Comparison of ENCODE assay signal across 28 cellular contexts in the genomic region with DNA sequence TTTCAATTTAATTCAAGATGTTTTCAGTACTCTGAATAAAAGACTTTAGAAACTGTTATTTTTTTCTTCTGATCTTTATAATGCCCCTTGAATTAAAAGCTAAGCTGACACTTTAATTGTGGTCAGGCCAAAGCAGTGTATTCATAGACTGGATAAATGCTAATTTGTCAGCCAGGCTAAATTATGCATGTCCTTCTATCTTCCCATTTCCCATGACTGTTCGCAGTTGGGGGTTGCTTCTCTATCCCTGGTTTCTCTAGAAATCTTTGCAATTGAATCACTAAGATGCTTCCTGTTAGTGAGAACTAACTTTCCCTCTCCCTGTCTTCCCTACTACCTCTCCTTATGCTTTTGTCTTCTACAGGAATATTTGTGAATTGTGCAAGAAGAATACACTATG.
DNase-seq lines count a peak whose midpoint lies in the region; ATAC-seq and TF ChIP-seq lines count a peak whose summit lies in the region.
"Had no signal": no experiment of that assay in that cellular context is flagged by ENCODE, and none has a peak within 500 bp of the region (broad histone marks: within the 10 kb centered on the region; RNA-seq: fewer than 3 reads in every experiment).

No MANE protein-coding gene starts in this region.

- H3K9me3 Mint-ChIP-seq in activated naive CD8-positive, alpha-beta T cell treated with anti-CD3 and anti-CD28 coated beads, Interleukin-2, amount 50 U/mL, for 24 hours: no peaks in the 10 kb centered on the region
- H3K9me3 Mint-ChIP-seq: nephron had no signal

- no peak overlapping the region for H3K27ac Mint-ChIP-seq in activated naive CD8-positive, alpha-beta T cell treated with anti-CD3 and anti-CD28 coated beads, Interleukin-2, amount 50 U/mL, for 24 hours
- H3K27ac Mint-ChIP-seq: activated CD8-positive, alpha-beta T cell treated with anti-CD3 and anti-CD28 coated beads, Interleukin-2, amount 10 ng/mL, durations not matched to agents 7 days and 5 days; activated naive CD4-positive, alpha-beta T cell treated with anti-CD3 and anti-CD28 coated beads, Interleukin-2, amount 50 U/mL, for 72 hours; CD4-positive, CD25-positive, alpha-beta regulatory T cell; nephron; stimulated activated effector memory CD8-positive, alpha-beta T cell treated with anti-CD3 and anti-CD28 coated beads, Interleukin-12 subunit alpha, Interleukin-12 subunit beta, amount 100 ng/mL, for 72 hours had no signal

- H3K4me3 ChIP-seq in sigmoid colon: no peak overlapping the region
- no peak overlapping the region for H3K4me3 ChIP-seq in PC-9
- H3K4me3 ChIP-seq: GM23248, lower lobe of right lung, Peyer's patch, SJSA1, upper lobe of left lung had no signal

- intact Hi-C loops in sigmoid colon (cut with DNase I) (no loop called here), PC-9 (cut with micrococcal nuclease; ENCODE audit: unreplicated experiment) (no loop called here)

- H3K79me2 ChIP-seq in PC-9 (ENCODE audit: low read depth): no peaks in the 10 kb centered on the region

- POLR2A ChIA-PET in PC-9 (lab: Charles Lee; ENCODE audit: unreplicated experiment): interaction anchor here (0.6 kb wide), 1 partner anchor 146 kb away, joined by 4 read pairs; no protein-coding TSS in a partner anchor

- no peak for TF ChIP-seq CTCF in sigmoid colon (IDR thresholded peaks at IDR 0.05)
- TF ChIP-seq CTCF in PC-9 (conservative IDR thresholded peaks at IDR 0.05): no peak

- H3K27ac ChIP-seq in sigmoid colon (no peak overlapping the region), PC-9 (no peak overlapping the region)
- H3K27ac ChIP-seq: 22Rv1, GM23248, lower lobe of right lung, Peyer's patch, SJSA1, upper lobe of left lung had no signal

- DNase-seq in DMS79 treated with DMSO at 0.1 percent for 48 hours (lab: John Stamatoyannopoulos, UW) (peak; percentile 13), DMS79 (lab: John Stamatoyannopoulos, UW) (no peak), cerebellar cortex (ENCODE audit: low spot score) (peak; percentile 11), medulla oblongata (ENCODE audit: extremely low spot score) (peak; percentile 32), sigmoid colon (no peak), PC-9 (no peak), NCI-H446 (lab: John Stamatoyannopoulos, UW) (no peak)
- DNase-seq in activated naive CD8-positive, alpha-beta T cell treated with anti-CD3 and anti-CD28 coated beads, Interleukin-2, amount 50 U/mL, for 24 hours: no peak
- DNase-seq: activated CD4-positive, CD25-positive, alpha-beta regulatory T cell treated with anti-CD3 and anti-CD28 coated beads, Interleukin-2, amount 50 U/mL, for 72 hours; activated CD8-positive, alpha-beta T cell treated with anti-CD3 and anti-CD28 coated beads, Interleukin-2, amount 10 ng/mL, durations not matched to agents 7 days and 5 days; aorta; CD4-positive, CD25-positive, alpha-beta regulatory T cell; GM23248; kidney glomerular epithelial cell; lower lobe of right lung; NCI-H1092 treated with DMSO at 0.1 percent for 48 hours; NCI-H187 treated with DMSO at 0.1 percent for 48 hours; NCI-H526 treated with DMSO at 0.1 percent for 48 hours; Peyer's patch; stimulated activated CD4-positive, alpha-beta T cell treated with anti-CD3 and anti-CD28 coated beads, Interleukin-4, amount 100 ng/mL, for 24 hours; upper lobe of left lung had no signal

- no peaks in the 10 kb centered on the region for H4K20me1 ChIP-seq in PC-9 (ENCODE audit: insufficient read depth)

- H3K9me2 ChIP-seq in PC-9 (ENCODE audit: insufficient read depth): no peaks in the 10 kb centered on the region

- no peak for ATAC-seq in activated naive CD8-positive, alpha-beta T cell treated with anti-CD3 and anti-CD28 coated beads, Interleukin-2, amount 50 U/mL, for 24 hours
- ATAC-seq: activated CD8-positive, alpha-beta T cell treated with anti-CD3 and anti-CD28 coated beads, Interleukin-2, amount 10 ng/mL, durations not matched to agents 7 days and 5 days; activated naive CD4-positive, alpha-beta T cell treated with anti-CD3 and anti-CD28 coated beads, Interleukin-2, amount 50 U/mL, for 72 hours; lower lobe of right lung; sciatic nerve; stimulated activated effector memory CD8-positive, alpha-beta T cell treated with anti-CD3 and anti-CD28 coated beads, Interleukin-12 subunit alpha, Interleukin-12 subunit beta, amount 100 ng/mL, for 72 hours had no signal

- no peak overlapping the region for H3K4me3 Mint-ChIP-seq in activated naive CD8-positive, alpha-beta T cell treated with anti-CD3 and anti-CD28 coated beads, Interleukin-2, amount 50 U/mL, for 24 hours
- H3K4me3 Mint-ChIP-seq: activated CD8-positive, alpha-beta T cell treated with anti-CD3 and anti-CD28 coated beads, Interleukin-2, amount 10 ng/mL, durations not matched to agents 7 days and 5 days; central memory CD8-positive, alpha-beta T cell; nephron; stimulated activated effector memory CD8-positive, alpha-beta T cell treated with anti-CD3 and anti-CD28 coated beads, Interleukin-12 subunit alpha, Interleukin-12 subunit beta, amount 100 ng/mL, for 72 hours had no signal

- H3K4me2 ChIP-seq in PC-9: no peak overlapping the region

- no peak for TF ChIP-seq POLR2A in sigmoid colon (IDR thresholded peaks at IDR 0.05)

- CTCF ChIA-PET in PC-9 (lab: Charles Lee): no interaction called here

- WGBS in sigmoid colon, 2 donors: 78 to 86% methylated on average over 1 of the region's 1 CpG

- BruUV-seq in PC-9 (replicated peaks; lab: Mats Ljungman, UMichigan): no TSS peak

- no peaks in the 10 kb centered on the region for H3F3A ChIP-seq in PC-9 (ENCODE audit: insufficient read depth, low read depth)

- no peak overlapping the region; the same call in 1 of the 2 replicates for H2AFZ ChIP-seq in PC-9
- H2AFZ ChIP-seq: GM23248 had no signal

- no peaks in the 10 kb centered on the region for H3K27me3 ChIP-seq in sigmoid colon
- H3K27me3 ChIP-seq in PC-9 (ENCODE audit: insufficient read depth, low read depth): no peaks in the 10 kb centered on the region
- H3K27me3 ChIP-seq: Peyer's patch, SJSA1, upper lobe of left lung had no signal

- H3K36me3 ChIP-seq in sigmoid colon (no peaks in the 10 kb centered on the region), PC-9 (ENCODE audit: low read depth) (no peaks in the 10 kb centered on the region)
- H3K36me3 ChIP-seq: lower lobe of right lung, Peyer's patch, SJSA1, upper lobe of left lung had no signal

- H3K36me3 Mint-ChIP-seq in activated naive CD8-positive, alpha-beta T cell treated with anti-CD3 and anti-CD28 coated beads, Interleukin-2, amount 50 U/mL, for 24 hours (ENCODE audit: low read depth): no peaks in the 10 kb centered on the region
- H3K36me3 Mint-ChIP-seq: activated naive CD4-positive, alpha-beta T cell treated with anti-CD3 and anti-CD28 coated beads, Interleukin-2, amount 50 U/mL, for 72 hours; CD4-positive, CD25-positive, alpha-beta regulatory T cell; stimulated activated effector memory CD8-positive, alpha-beta T cell treated with anti-CD3 and anti-CD28 coated beads, Interleukin-12 subunit alpha, Interleukin-12 subunit beta, amount 100 ng/mL, for 72 hours had no signal

- no peaks in the 10 kb centered on the region for H3K4me1 Mint-ChIP-seq in activated naive CD8-positive, alpha-beta T cell treated with anti-CD3 and anti-CD28 coated beads, Interleukin-2, amount 50 U/mL, for 24 hours
- H3K4me1 Mint-ChIP-seq: CD4-positive, CD25-positive, alpha-beta regulatory T cell; central memory CD8-positive, alpha-beta T cell; stimulated activated effector memory CD8-positive, alpha-beta T cell treated with anti-CD3 and anti-CD28 coated beads, Interleukin-12 subunit alpha, Interleukin-12 subunit beta, amount 100 ng/mL, for 72 hours had no signal

- H3K4me1 ChIP-seq in sigmoid colon (no peaks in the 10 kb centered on the region), PC-9 (replicated peaks; ENCODE audit: insufficient read depth) (no peaks in the 10 kb centered on the region)
- H3K4me1 ChIP-seq: lower lobe of right lung, Peyer's patch, SJSA1, upper lobe of left lung had no signal

- no peaks in the 10 kb centered on the region for H3K9me3 ChIP-seq in sigmoid colon
- no peaks in the 10 kb centered on the region for H3K9me3 ChIP-seq in PC-9 (ENCODE audit: insufficient read depth, low read depth)
- H3K9me3 ChIP-seq: lower lobe of right lung, Peyer's patch, SJSA1, upper lobe of left lung had no signal

- TF ChIP-seq EP300 in sigmoid colon (IDR thresholded peaks at IDR 0.05): no peak

- H3K27me3 Mint-ChIP-seq in activated naive CD8-positive, alpha-beta T cell treated with anti-CD3 and anti-CD28 coated beads, Interleukin-2, amount 50 U/mL, for 24 hours: no peaks in the 10 kb centered on the region
- H3K27me3 Mint-ChIP-seq: CD4-positive, CD25-positive, alpha-beta regulatory T cell; central memory CD8-positive, alpha-beta T cell had no signal

Comparison
In these comparisons a context has a peak if more than half of its experiments do, and no peak if none do; other contexts are left out.
1. DNase-seq: peak in DMS79 treated with DMSO at 0.1 percent for 48 hours (single experiment), cerebellar cortex (single experiment) and medulla oblongata (single experiment); none in DMS79 (single experiment), sigmoid colon (single experiment), PC-9 (0 of 2), activated naive CD8-positive, alpha-beta T cell treated with anti-CD3 and anti-CD28 coated beads, Interleukin-2, amount 50 U/mL, for 24 hours (single experiment) and NCI-H446 (0 of 2).